In the genomic region with DNA sequence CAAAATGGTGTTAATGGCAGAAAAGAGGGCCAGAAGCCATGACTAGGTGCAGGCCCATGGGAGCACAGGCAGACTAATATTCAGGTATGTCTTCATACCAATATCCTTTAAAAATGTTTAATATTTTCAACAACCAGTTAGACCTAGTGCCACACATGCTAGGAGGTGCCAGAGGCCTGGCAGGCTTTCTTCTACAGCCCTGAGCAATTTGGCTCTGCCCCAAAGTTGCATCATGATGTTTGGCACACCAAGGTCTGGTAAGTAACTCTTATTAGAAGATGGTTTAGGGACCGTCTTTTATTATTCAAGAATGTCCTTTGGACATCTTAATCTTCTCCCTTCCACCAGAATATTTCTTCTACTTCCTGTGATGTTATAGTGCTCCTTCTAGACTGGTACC, we compare ENCODE assay signal across 24 cellular contexts. TPM values are rescaled to one million over a fixed set of nuclear protein-coding genes. Genes with fewer than 3 reads are reported as not detected.
DNase-seq lines count a peak whose midpoint lies in the region; FAIRE-seq and TF ChIP-seq lines count a peak whose summit lies in the region.
"Had no signal": no experiment of that assay in that cellular context is flagged by ENCODE, and none has a peak within 500 bp of the region (broad histone marks: within the 10 kb centered on the region; RNA-seq: fewer than 3 reads in every experiment).

No MANE protein-coding gene starts in this region.

- peaks cover 8% of the 10 kb centered on the region for H3K4me1 ChIP-seq in mesenchymal stem cell (ENCODE audit: control insufficient read depth, insufficient read depth, low read depth, low read length)
- peaks cover 0 to 20% (median 0%) of the 10 kb centered on the region in 4 donors for H3K4me1 ChIP-seq in tibial nerve
- H3K4me1 ChIP-seq in small intestine (ENCODE audit: control insufficient read depth in 2 of 2, insufficient read depth in 1 of 2, low read depth in 1 of 2, low read length in 1 of 2): no peaks in the 10 kb centered on the region

- H3K4ac ChIP-seq in mesenchymal stem cell (ENCODE audit: low read depth in 1 of 2, low read length in 2 of 2): no peak overlapping the region

- no peak overlapping the region for H2AK5ac ChIP-seq in mesenchymal stem cell (ENCODE audit: low read length, severe bottlenecking)

- peak overlapping the region; percentile 5 to 68 for H2BK12ac ChIP-seq in mesenchymal stem cell (ENCODE audit: low read length in 2 of 2)

- H3K4me2 ChIP-seq in mesenchymal stem cell (ENCODE audit: low read length, poor library complexity, severe bottlenecking): no peak overlapping the region

- H3K4me3 ChIP-seq in mesenchymal stem cell (ENCODE audit: insufficient read depth in 1 of 2, low read depth in 1 of 2, low read length in 2 of 2) (no peak overlapping the region), tibial nerve (no peak overlapping the region), small intestine (ENCODE audit: low read depth in 1 of 2, low read length in 2 of 2) (no peak overlapping the region)
- H3K4me3 ChIP-seq: ovary, SJSA1 had no signal

- no peak overlapping the region for H2AFZ ChIP-seq in mesenchymal stem cell (ENCODE audit: low read depth, low read length)

- TF ChIP-seq EP300 in tibial nerve (IDR thresholded peaks at IDR 0.05): no peak

- no peak overlapping the region for H4K8ac ChIP-seq in mesenchymal stem cell (ENCODE audit: low read length)

- H3K18ac ChIP-seq in mesenchymal stem cell (ENCODE audit: low read depth in 1 of 2, low read length in 2 of 2): no peak overlapping the region

- H3K36me3 ChIP-seq in mesenchymal stem cell (ENCODE audit: control insufficient read depth in 1 of 2, insufficient read depth in 2 of 2, low read depth in 1 of 2, low read length in 2 of 2): no peaks in the 10 kb centered on the region
- H3K36me3 ChIP-seq in tibial nerve: no peaks in the 10 kb centered on the region
- H3K36me3 ChIP-seq in small intestine (ENCODE audit: control insufficient read depth in 2 of 2, insufficient read depth in 2 of 2, low read length in 2 of 2): no peaks in the 10 kb centered on the region
- H3K36me3 ChIP-seq: ovary, SJSA1 had no signal

- H2BK15ac ChIP-seq in mesenchymal stem cell (ENCODE audit: low read depth, poor library complexity, severe bottlenecking): no peak overlapping the region

- H3K9me3 ChIP-seq in mesenchymal stem cell (ENCODE audit: control insufficient read depth, low read length) (no peaks in the 10 kb centered on the region), tibial nerve (no peaks in the 10 kb centered on the region), small intestine (ENCODE audit: control insufficient read depth, low read depth) (no peaks in the 10 kb centered on the region)
- H3K9me3 ChIP-seq: ovary, SJSA1 had no signal

- no peak for TF ChIP-seq CTCF in tibial nerve (IDR thresholded peaks at IDR 0.05)

- H4K91ac ChIP-seq in mesenchymal stem cell (ENCODE audit: low read length): no peak overlapping the region

- DNase-seq in DMS 273 (lab: John Stamatoyannopoulos, UW; ENCODE audit: unreplicated experiment) (peak; percentile 17), DMS 273 treated with DMSO at 0.1 percent for 48 hours (lab: John Stamatoyannopoulos, UW) (no peak), fibroblast of gingiva (ENCODE audit: low read depth) (peak; percentile 74), mesenchymal stem cell (no peak), tibial nerve (ENCODE audit: low spot score in 2 of 2) (peak; percentile 15 to 44), small intestine (no peak), epidermal melanocyte (ENCODE audit: insufficient read length, low spot score) (no peak), hepatic stellate cell (ENCODE audit: low spot score) (no peak)
- DNase-seq: activated naive CD4-positive, alpha-beta T cell treated with Interleukin-2 at 50 U/mL for 16 hours; activated T-cell treated with anti-CD3 and anti-CD28 coated beads, Interleukin-2, amount 50 U/mL, for 4 hours; CD8-positive, alpha-beta memory T cell; central memory CD4-positive, alpha-beta T cell; DMS53; GF-D8; kidney glomerular epithelial cell; NCI-H1092 treated with DMSO at 0.1 percent for 48 hours; NCI-H2081 had no signal

- WGBS in mesenchymal stem cell: 100% methylated on average over 1 of the region's 1 CpG
- WGBS in tibial nerve, 2 donors: 90 to 93% methylated on average over 1 of the region's 1 CpG
- 74 to 85% (median 81%) methylated on average over 1 of the region's 1 CpG for WGBS in small intestine, 3 donors

- peaks cover 11% of the 10 kb centered on the region for H3K79me1 ChIP-seq in mesenchymal stem cell (replicated peaks; ENCODE audit: low read length, poor library complexity, severe bottlenecking)

- H2BK5ac ChIP-seq in mesenchymal stem cell (ENCODE audit: low read depth, low read length, poor library complexity, severe bottlenecking): no peak overlapping the region

- no peak overlapping the region for H3K9ac ChIP-seq in mesenchymal stem cell (ENCODE audit: low read length)

- H3K27ac ChIP-seq in mesenchymal stem cell (ENCODE audit: low read length, poor library complexity, severe bottlenecking) (no peak overlapping the region), tibial nerve (no peak overlapping the region), small intestine (ENCODE audit: low read depth in 1 of 2, low read length in 1 of 2) (no peak overlapping the region)
- H3K27ac ChIP-seq: 22Rv1, epithelial cell of prostate, ovary, SJSA1 had no signal

- no peak overlapping the region for H3K14ac ChIP-seq in mesenchymal stem cell (ENCODE audit: low read length in 2 of 2)

- no peak overlapping the region for H2BK120ac ChIP-seq in mesenchymal stem cell (ENCODE audit: low read depth, low read length)

- H3K27me3 ChIP-seq in mesenchymal stem cell (ENCODE audit: control insufficient read depth in 1 of 2, insufficient read depth in 1 of 2, low read length in 2 of 2) (no peaks in the 10 kb centered on the region), tibial nerve (no peaks in the 10 kb centered on the region), small intestine (ENCODE audit: control insufficient read depth in 2 of 2, insufficient read depth in 2 of 2, low read length in 2 of 2) (no peaks in the 10 kb centered on the region)
- H3K27me3 ChIP-seq: ovary, SJSA1 had no signal

- FAIRE-seq in small intestine (lab: Jason Lieb, UNC): no peak
- FAIRE-seq: frontal cortex, HTR-8/SVneo had no signal

- TF ChIP-seq POLR2A in tibial nerve (IDR thresholded peaks at IDR 0.05): no peak

- H3K23ac ChIP-seq in mesenchymal stem cell (ENCODE audit: low read length in 2 of 2): no peak overlapping the region

RNA-seq across cellular contexts. Expression of a gene that starts 34.8 kb away (rescaled TPM):
- 20.7 TPM for polyA plus RNA-seq in mesenchymal stem cell (2013, experiment 1 of 2)
- polyA plus RNA-seq in mesenchymal stem cell (2013, experiment 2 of 2): 20.9 TPM
- total RNA-seq in tibial nerve: 10 to 100 TPM; 10.3 to 26.9 (median 15.5) TPM
- 1 to 10 TPM in 2 of 3 donors, under 1 TPM in 1; 0.22 to 2.2 (median 1.6) TPM for polyA plus RNA-seq in small intestine
- total RNA-seq: T-helper 1 cell treated with Interleukin-12 subunit alpha and Interleukin-12 subunit beta and Interleukin-4 antibody, amounts not matched to agents 30 ng/mL and 1 ng/mL, for 36 hours had no signal
- polyA plus RNA-seq: CD8-positive, alpha-beta memory T cell had no signal

Comparison
In these comparisons a context has a peak if more than half of its experiments do, and no peak if none do; other contexts are left out.
1. DNase-seq: peak in DMS 273 (single experiment), fibroblast of gingiva (single experiment) and tibial nerve (2 of 2); none in DMS 273 treated with DMSO at 0.1 percent for 48 hours (single experiment), mesenchymal stem cell (single experiment), small intestine (single experiment), epidermal melanocyte (single experiment) and hepatic stellate cell (single experiment).